In genomic region chr2:86254576-86255538, GRCh38 we compare ENCODE assay signal across 13 cellular contexts. TPM values are rescaled to one million over a fixed set of nuclear protein-coding genes. Genes with fewer than 3 reads are reported as not detected.
A peak's percentile ranks its signal among the peaks of the same experiment; 100 is the strongest.
DNase-seq lines count a peak whose midpoint lies in the region; ATAC-seq and TF ChIP-seq lines count a peak whose summit lies in the region.
"Had no signal": no experiment of that assay in that cellular context is flagged by ENCODE, and none has a peak within 500 bp of the region (broad histone marks: within the 10 kb centered on the region; RNA-seq: fewer than 3 reads in every experiment).

No MANE protein-coding gene starts in this region.

- ATAC-seq in left lobe of liver = peak; percentile 29
- ATAC-seq in upper lobe of right lung = peak; percentile 64
- no peak for ATAC-seq in GM19463 (IDR thresholded peaks at IDR 0.05; ENCODE audit: unreplicated experiment)
- ATAC-seq: effector memory CD8-positive, alpha-beta T cell; natural killer cell had no signal

- DNase-seq in NCI-H748 (lab: John Stamatoyannopoulos, UW; ENCODE audit: unreplicated experiment) (peak; percentile 26), NCI-H748 treated with DMSO at 0.1 percent for 48 hours (lab: John Stamatoyannopoulos, UW) (no peak), mammary epithelial cell (peak; percentile 16), left lobe of liver (ENCODE audit: low spot score) (no peak), upper lobe of right lung (no peak), GM10266 (ENCODE audit: extremely low spot score) (no peak)
- DNase-seq in effector CD4-positive, alpha-beta T cell = no peak
- DNase-seq: activated CD4-positive, alpha-beta T cell treated with anti-CD3 and anti-CD28 coated beads, Interleukin-2, amount 50 U/mL, for 4 hours; effector memory CD8-positive, alpha-beta T cell; natural killer cell; NCI-H2171 treated with DMSO at 0.1 percent for 48 hours; SK-N-SH had no signal

- dilution Hi-C loops in mammary epithelial cell (cut with HindIII; ENCODE audit: low sequenced_read_pairs) = no loop called here

- no peak overlapping the region for H3K27ac ChIP-seq in mammary epithelial cell (ENCODE audit: insufficient read depth, low read depth, low read length)
- no peak overlapping the region for H3K27ac ChIP-seq in upper lobe of right lung

- H3K79me2 ChIP-seq in mammary epithelial cell (ENCODE audit: insufficient read depth, low read length) = no peaks in the 10 kb centered on the region

- CTCF ChIA-PET in mammary epithelial cell (lab: Charles Lee; ENCODE audit: low non-redundant PET) = no interaction called here

- TF ChIP-seq CTCF in mammary epithelial cell (conservative IDR thresholded peaks at IDR 0.05 in 1 of 2, IDR thresholded peaks at IDR 0.05 in 1 of 2; ENCODE audit: extremely low read depth in 1 of 2, insufficient read depth in 1 of 2, low read depth in 1 of 2, low read length in 2 of 2) (no peak), upper lobe of right lung (IDR thresholded peaks at IDR 0.05) (no peak), GM10266 (IDR thresholded peaks at IDR 0.05; ENCODE audit: control insufficient read depth, insufficient read depth, low read depth, missing control alignments) (no peak)

- intact Hi-C loops in mammary epithelial cell (cut with micrococcal nuclease) (no loop called here), upper lobe of right lung (cut with DNase I) (no loop called here)

- H3K9ac ChIP-seq in mammary epithelial cell (ENCODE audit: insufficient read depth, low read length) = no peak overlapping the region
- H3K9ac ChIP-seq: SK-N-SH had no signal

- H3K36me3 ChIP-seq in mammary epithelial cell (ENCODE audit: insufficient read depth, low read length) (no peaks in the 10 kb centered on the region), upper lobe of right lung (no peaks in the 10 kb centered on the region)

- H3K27me3 ChIP-seq in mammary epithelial cell (ENCODE audit: insufficient read depth, low read length) (peaks cover 4% of the 10 kb centered on the region), upper lobe of right lung (no peaks in the 10 kb centered on the region)

- 10% methylated on average over 8 of the region's 8 CpGs for WGBS in mammary epithelial cell (ENCODE audit: low coverage, missing lambda C conversion rate)

- no peaks in the 10 kb centered on the region for H3K9me3 ChIP-seq in mammary epithelial cell (replicated peaks; ENCODE audit: insufficient read depth, low read length)
- H3K9me3 ChIP-seq in upper lobe of right lung = no peaks in the 10 kb centered on the region
- H3K9me3 ChIP-seq: SK-N-SH had no signal

- no peak overlapping the region for H3K4me2 ChIP-seq in mammary epithelial cell (ENCODE audit: insufficient read depth, low read depth, low read length)
- H3K4me2 ChIP-seq: SK-N-SH had no signal

- in situ Hi-C loops in mammary epithelial cell (cut with MboI; ENCODE audit: low sequenced_read_pairs in 2 of 2) = no loop called here

- BruUV-seq in mammary epithelial cell (replicated peaks; lab: Mats Ljungman, UMichigan) = no TSS peak

- peaks cover 3% of the 10 kb centered on the region for H3K4me1 ChIP-seq in mammary epithelial cell (ENCODE audit: insufficient read depth, low read length)
- H3K4me1 ChIP-seq in upper lobe of right lung = no peaks in the 10 kb centered on the region

- peak overlapping the region; percentile 47 for H2AFZ ChIP-seq in mammary epithelial cell (ENCODE audit: low read depth, low read length)

- H4K20me1 ChIP-seq in mammary epithelial cell (ENCODE audit: insufficient read depth, low read length) = no peaks in the 10 kb centered on the region

- no peak overlapping the region for H3K4me3 ChIP-seq in mammary epithelial cell (replicated peaks in 1 of 3; ENCODE audit: insufficient read depth in 1 of 3, low read depth in 2 of 3, low read length in 3 of 3)
- H3K4me3 ChIP-seq in upper lobe of right lung = no peak overlapping the region

RNA-seq across cellular contexts. Expression of gene MRPL35, which starts 55.6 kb away (rescaled TPM):
- total RNA-seq in mammary epithelial cell (10 to 100 TPM; 30.8 to 39.2 TPM), left lobe of liver (23.1 TPM), upper lobe of right lung (16.7 TPM)
- 56.4 TPM for polyA plus RNA-seq in mammary epithelial cell
- polyA minus RNA-seq in mammary epithelial cell = 17.9 TPM

RNA-seq across cellular contexts. Expression of gene IMMT, which starts 59.6 kb away (rescaled TPM):
- total RNA-seq in mammary epithelial cell (100 to 1,000 TPM in 1 of 2 donors, 10 to 100 TPM in 1; 78.9 to 102 TPM), left lobe of liver (50.1 TPM), upper lobe of right lung (54.9 TPM)
- 53.3 TPM for polyA plus RNA-seq in mammary epithelial cell
- 85.4 TPM for polyA minus RNA-seq in mammary epithelial cell

Comparison
In these comparisons a context has a peak if more than half of its experiments do, and no peak if none do; other contexts are left out.
1. DNase-seq: peak in NCI-H748 (single experiment) and mammary epithelial cell (single experiment); none in NCI-H748 treated with DMSO at 0.1 percent for 48 hours (single experiment), left lobe of liver (single experiment), upper lobe of right lung (single experiment), GM10266 (single experiment) and effector CD4-positive, alpha-beta T cell (single experiment).